14 cellular contexts compared by ENCODE assay signal in the genomic region with DNA sequence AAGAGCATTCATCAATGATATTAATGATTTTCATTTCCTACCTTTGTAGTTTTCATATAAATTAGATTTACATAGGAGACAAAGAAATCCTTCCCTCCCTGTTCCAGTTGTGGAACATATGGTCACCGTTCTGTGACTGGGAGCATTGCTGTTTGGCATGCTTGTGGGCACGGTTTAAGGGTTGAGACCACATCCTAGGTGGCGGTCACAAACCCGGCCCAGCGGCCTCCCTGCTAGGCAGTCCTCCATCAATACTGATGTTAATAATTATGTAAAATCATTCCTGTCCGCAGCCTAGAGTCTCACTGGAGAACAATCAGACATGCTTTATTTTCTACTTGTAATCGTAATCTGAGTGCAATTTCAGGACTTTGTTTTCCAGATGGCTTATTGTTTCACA.
DNase-seq lines count a peak whose midpoint lies in the region; TF ChIP-seq lines count a peak whose summit lies in the region.
"Had no signal": no experiment of that assay in that cellular context is flagged by ENCODE, and none has a peak within 500 bp of the region (broad histone marks: within the 10 kb centered on the region; RNA-seq: fewer than 3 reads in every experiment).

No MANE protein-coding gene starts in this region.

- H3K4me3 Mint-ChIP-seq in glutamatergic neuron (ENCODE audit: unreplicated experiment), result peak overlapping the region; percentile 78
- H3K4me3 Mint-ChIP-seq: CD14-positive monocyte had no signal

- TF ChIP-seq CTCF in glutamatergic neuron (IDR thresholded peaks at IDR 0.05; ENCODE audit: partially characterized antibody, unreplicated experiment), result no peak

- H3K27me3 Mint-ChIP-seq in glutamatergic neuron (ENCODE audit: unreplicated experiment), result peaks cover 20% of the 10 kb centered on the region

- peaks cover 79% of the 10 kb centered on the region for H3K4me1 Mint-ChIP-seq in glutamatergic neuron (ENCODE audit: low read depth, unreplicated experiment)

- DNase-seq in NCI-H1694 treated with DMSO at 0.1 percent for 48 hours (lab: John Stamatoyannopoulos, UW) (peak; percentile 57), NCI-H1694 (lab: John Stamatoyannopoulos, UW) (no peak), NCI-H524 (lab: John Stamatoyannopoulos, UW) (peak; percentile 67 to 78), glutamatergic neuron (no peak), substantia nigra (lab: John Stamatoyannopoulos, UW) (no peak), SK-N-DZ (ENCODE audit: low spot score) (no peak)
- DNase-seq in activated effector memory CD4-positive, alpha-beta T cell treated with anti-CD3 and anti-CD28 coated beads, Interleukin-2, amount 50 U/mL, for 16 hours, result no peak
- DNase-seq in activated effector memory CD4-positive, alpha-beta T cell treated with Interleukin-2 at 50 U/mL for 16 hours, result no peak
- DNase-seq: DMS53, GM23248, NCI-H1930, PC-9 had no signal

- H3K27ac ChIP-seq in substantia nigra (ENCODE audit: low read depth, low read length, poor library complexity, severe bottlenecking), result peak overlapping the region; percentile 64
- H3K27ac ChIP-seq: 22Rv1, GM23248, PC-9 had no signal

- H3K9me3 Mint-ChIP-seq in glutamatergic neuron (ENCODE audit: unreplicated experiment), result peaks cover 38% of the 10 kb centered on the region

- H3K36me3 Mint-ChIP-seq in glutamatergic neuron (ENCODE audit: unreplicated experiment), result no peaks in the 10 kb centered on the region
- H3K36me3 Mint-ChIP-seq: CD14-positive monocyte had no signal

- H3K27ac Mint-ChIP-seq in glutamatergic neuron (ENCODE audit: unreplicated experiment), result peak overlapping the region; percentile 99
- H3K27ac Mint-ChIP-seq: CD14-positive monocyte had no signal

Comparison
In these comparisons a context has a peak if more than half of its experiments do, and no peak if none do; other contexts are left out.
1. DNase-seq: peak in NCI-H1694 treated with DMSO at 0.1 percent for 48 hours (single experiment) and NCI-H524 (2 of 2); none in NCI-H1694 (single experiment), glutamatergic neuron (single experiment), substantia nigra (0 of 49), activated effector memory CD4-positive, alpha-beta T cell treated with anti-CD3 and anti-CD28 coated beads, Interleukin-2, amount 50 U/mL, for 16 hours (single experiment), SK-N-DZ (single experiment) and activated effector memory CD4-positive, alpha-beta T cell treated with Interleukin-2 at 50 U/mL for 16 hours (single experiment).